ENCODE assay signal across 23 cellular contexts in the genomic region with DNA sequence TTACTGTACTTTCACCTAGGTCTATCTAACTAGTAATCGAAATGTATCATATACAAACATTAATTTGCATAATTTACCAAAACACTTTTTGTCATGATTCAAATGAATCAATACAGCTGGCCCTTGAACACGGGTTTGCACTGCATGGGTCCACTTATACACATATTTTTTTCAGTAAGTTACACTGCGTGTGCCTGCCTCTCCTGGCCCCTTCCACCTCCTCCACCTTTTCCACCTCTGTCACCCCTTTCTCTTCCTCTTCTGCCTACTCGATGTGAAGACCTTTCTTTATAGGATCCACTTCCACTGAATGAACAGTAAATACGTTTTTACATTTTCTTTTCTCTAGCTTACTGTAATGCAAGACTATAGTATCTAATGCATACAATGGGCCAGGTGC.
"Had no signal": no experiment of that assay in that cellular context is flagged by ENCODE, and none has a peak within 500 bp of the region (broad histone marks: within the 10 kb centered on the region; RNA-seq: fewer than 3 reads in every experiment).

No MANE protein-coding gene starts in this region.

- H3K9me3 Mint-ChIP-seq: activated CD4-positive, alpha-beta memory T cell treated with anti-CD3 and anti-CD28 coated beads, Interleukin-2, amount 10 ng/mL, durations not matched to agents 7 days and 5 days; activated naive CD4-positive, alpha-beta T cell treated with anti-CD3 and anti-CD28 coated beads, Interleukin-2, amount 10 ng/mL, durations not matched to agents 7 days and 5 days; activated T-cell treated with anti-CD3 and anti-CD28 coated beads, Interleukin-2, amount 50 U/mL, for 72 hours; nephron progenitor cell had no signal

- DNase-seq: activated CD4-positive, alpha-beta memory T cell treated with anti-CD3 and anti-CD28 coated beads, Interleukin-2, amount 10 ng/mL, durations not matched to agents 7 days and 5 days; activated CD4-positive, alpha-beta T cell treated with anti-CD3 and anti-CD28 coated beads for 48 hours; activated effector memory CD4-positive, alpha-beta T cell treated with Interleukin-2 at 50 U/mL for 16 hours; activated naive CD4-positive, alpha-beta T cell treated with anti-CD3 and anti-CD28 coated beads, Interleukin-2, amount 10 ng/mL, durations not matched to agents 7 days and 5 days; activated T-cell treated with anti-CD3 and anti-CD28 coated beads, Interleukin-2, amount 50 U/mL, for 72 hours; amygdala; cortex of kidney; heart right ventricle; left colon; mucosa of descending colon; nephron progenitor cell; pancreas; psoas muscle; spleen; stimulated activated CD4-positive, alpha-beta T cell treated with anti-CD3 and anti-CD28 coated beads, Interleukin-4, amount 100 ng/mL, for 1 hour; stimulated activated naive CD4-positive, alpha-beta T cell; testis; upper lobe of right lung had no signal

- H3K36me3 Mint-ChIP-seq: activated naive CD4-positive, alpha-beta T cell treated with anti-CD3 and anti-CD28 coated beads, Interleukin-2, amount 10 ng/mL, durations not matched to agents 7 days and 5 days; memory B cell had no signal

- H3K4me3 Mint-ChIP-seq: activated CD4-positive, alpha-beta memory T cell treated with anti-CD3 and anti-CD28 coated beads, Interleukin-2, amount 10 ng/mL, durations not matched to agents 7 days and 5 days; activated naive CD4-positive, alpha-beta T cell treated with anti-CD3 and anti-CD28 coated beads, Interleukin-2, amount 10 ng/mL, durations not matched to agents 7 days and 5 days; activated T-cell treated with anti-CD3 and anti-CD28 coated beads, Interleukin-2, amount 50 U/mL, for 72 hours; memory B cell; nephron progenitor cell had no signal

- H3K9me3 ChIP-seq: gastroesophageal sphincter, heart right ventricle, mucosa of descending colon, pancreas, psoas muscle, right atrium auricular region, spleen, testis, upper lobe of right lung had no signal

- H3K27ac ChIP-seq: cardiac muscle cell, epithelial cell of prostate, gastroesophageal sphincter, heart right ventricle, pancreas, psoas muscle, right atrium auricular region, spleen, testis, upper lobe of right lung had no signal

- H3K4me1 ChIP-seq: pancreas, testis, upper lobe of right lung had no signal

- H3K36me3 ChIP-seq: cardiac muscle cell, gastroesophageal sphincter, heart right ventricle, pancreas, right atrium auricular region, spleen, upper lobe of right lung had no signal

- H3K27me3 Mint-ChIP-seq: activated CD4-positive, alpha-beta memory T cell treated with anti-CD3 and anti-CD28 coated beads, Interleukin-2, amount 10 ng/mL, durations not matched to agents 7 days and 5 days; memory B cell had no signal

- H3K4me3 ChIP-seq: cardiac muscle cell, gastroesophageal sphincter, heart right ventricle, mucosa of descending colon, pancreas, psoas muscle, right atrium auricular region, spleen, testis, upper lobe of right lung had no signal

- H3K27ac Mint-ChIP-seq: activated CD4-positive, alpha-beta memory T cell treated with anti-CD3 and anti-CD28 coated beads, Interleukin-2, amount 10 ng/mL, durations not matched to agents 7 days and 5 days; activated naive CD4-positive, alpha-beta T cell treated with anti-CD3 and anti-CD28 coated beads, Interleukin-2, amount 10 ng/mL, durations not matched to agents 7 days and 5 days; activated T-cell treated with anti-CD3 and anti-CD28 coated beads, Interleukin-2, amount 50 U/mL, for 72 hours; memory B cell had no signal

- H3K4me1 Mint-ChIP-seq: activated CD4-positive, alpha-beta memory T cell treated with anti-CD3 and anti-CD28 coated beads, Interleukin-2, amount 10 ng/mL, durations not matched to agents 7 days and 5 days; activated naive CD4-positive, alpha-beta T cell treated with anti-CD3 and anti-CD28 coated beads, Interleukin-2, amount 10 ng/mL, durations not matched to agents 7 days and 5 days; memory B cell had no signal
